Comparison of ENCODE assay signal across 12 cellular contexts in genomic region chr22:23282516-23282915, GRCh38.
DNase-seq lines count a peak whose midpoint lies in the region; ATAC-seq and TF ChIP-seq lines count a peak whose summit lies in the region.
"Had no signal": no experiment of that assay in that cellular context is flagged by ENCODE, and none has a peak within 500 bp of the region (broad histone marks: within the 10 kb centered on the region; RNA-seq: fewer than 3 reads in every experiment).

No MANE protein-coding gene starts in this region.

- H3F3A ChIP-seq in PC-3 (ENCODE audit: low read length, unreplicated experiment), result no peaks in the 10 kb centered on the region

- TF ChIP-seq CTCF in PC-3 (conservative IDR thresholded peaks at IDR 0.05; ENCODE audit: low read depth, low read length) (no peak), testis (IDR thresholded peaks at IDR 0.05) (no peak)

- no peaks in the 10 kb centered on the region for H4K20me1 ChIP-seq in PC-3 (ENCODE audit: low read length)

- peak overlapping the region; percentile 42 for H2AK5ac ChIP-seq in mesenchymal stem cell (ENCODE audit: low read length, severe bottlenecking)

- H2BK15ac ChIP-seq in mesenchymal stem cell (ENCODE audit: low read depth, poor library complexity, severe bottlenecking), result no peak overlapping the region

- intact Hi-C loops in PC-3 (cut with micrococcal nuclease) (loop anchor here (1.0 to 5.0 kb wide), 3 partner anchors 40 to 104 kb away; no protein-coding TSS in a partner anchor), testis (cut with DNase I; ENCODE audit: low total_unique reads) (no loop called here)

- H4K91ac ChIP-seq in mesenchymal stem cell (ENCODE audit: low read length), result no peak overlapping the region

- H3K36me3 ChIP-seq in PC-3 (ENCODE audit: low read depth, low read length), result no peaks in the 10 kb centered on the region
- peaks cover 75 to 80% of the 10 kb centered on the region in 2 experiments for H3K36me3 ChIP-seq in mesenchymal stem cell (ENCODE audit: control insufficient read depth in 1 of 2, insufficient read depth in 2 of 2, low read depth in 1 of 2, low read length in 2 of 2)
- no peaks in the 10 kb centered on the region for H3K36me3 ChIP-seq in testis (ENCODE audit: low read depth, missing control alignments)

- H3K4me2 ChIP-seq in PC-3 (ENCODE audit: low read length) (peak overlapping the region; percentile 82), mesenchymal stem cell (ENCODE audit: low read length, poor library complexity, severe bottlenecking) (no peak overlapping the region)

- no peak overlapping the region for H3K23ac ChIP-seq in mesenchymal stem cell (ENCODE audit: low read length in 2 of 2)

- H3K4me3 Mint-ChIP-seq in activated CD4-positive, alpha-beta memory T cell treated with anti-CD3 and anti-CD28 coated beads, Interleukin-2, amount 10 ng/mL, durations not matched to agents 7 days and 5 days, result no peak overlapping the region
- H3K4me3 Mint-ChIP-seq: T-helper 17 cell, WTC11 had no signal

- TF ChIP-seq POLR2A in testis (IDR thresholded peaks at IDR 0.05), result no peak

- no peaks in the 10 kb centered on the region for H3K9me3 ChIP-seq in PC-3 (ENCODE audit: low read length)
- no peaks in the 10 kb centered on the region for H3K9me3 ChIP-seq in mesenchymal stem cell (ENCODE audit: control insufficient read depth, low read length)
- H3K9me3 ChIP-seq in testis, result no peaks in the 10 kb centered on the region
- H3K9me3 ChIP-seq: neutrophil, right lobe of liver had no signal

- peak overlapping the region; percentile 81; the same call in 1 of the 2 replicates for H3K27ac ChIP-seq in PC-3 (ENCODE audit: low read length)
- peak overlapping the region; percentile 81 for H3K27ac ChIP-seq in caudate nucleus (ENCODE audit: low read depth, low read length)
- peak overlapping the region; percentile 51 for H3K27ac ChIP-seq in mesenchymal stem cell (ENCODE audit: low read length, poor library complexity, severe bottlenecking)
- peak overlapping the region; percentile 34 to 60 for H3K27ac ChIP-seq in testis
- H3K27ac ChIP-seq: neutrophil had no signal

- H3K79me2 ChIP-seq in PC-3 (ENCODE audit: low read length), result no peaks in the 10 kb centered on the region

- H3K18ac ChIP-seq in mesenchymal stem cell (ENCODE audit: low read depth in 1 of 2, low read length in 2 of 2), result no peak overlapping the region

- peaks cover 36% of the 10 kb centered on the region for H3K4me1 Mint-ChIP-seq in activated CD4-positive, alpha-beta memory T cell treated with anti-CD3 and anti-CD28 coated beads, Interleukin-2, amount 10 ng/mL, durations not matched to agents 7 days and 5 days
- H3K4me1 Mint-ChIP-seq: WTC11 had no signal

- POLR2A ChIA-PET in PC-3 (lab: Charles Lee; ENCODE audit: unreplicated experiment), result interaction anchor here (1.0 to 1.3 kb wide), 2 partner anchors 100 to 102 kb away, joined by 3 to 10 read pairs; partner anchors contain the start of gene BCR
- POLR2A ChIA-PET in activated CD4-positive, alpha-beta memory T cell treated with anti-CD3 and anti-CD28 coated beads, Interleukin-2, amount 10 ng/mL, durations not matched to agents 7 days and 5 days (lab: Charles Lee), result interaction anchor here (0.7 to 1.5 kb wide), 5 partner anchors 32 to 108 kb away, joined by 4 to 7 read pairs (median 5); partner anchors contain the start of gene BCR

- no peak overlapping the region for H2AFZ ChIP-seq in PC-3 (ENCODE audit: low read length)
- no peak overlapping the region for H2AFZ ChIP-seq in mesenchymal stem cell (ENCODE audit: low read depth, low read length)

- H3K4me1 ChIP-seq in PC-3 (ENCODE audit: insufficient read depth, low read length) (peaks cover 22% of the 10 kb centered on the region), mesenchymal stem cell (ENCODE audit: control insufficient read depth, insufficient read depth, low read depth, low read length) (peaks cover 31% of the 10 kb centered on the region), testis (peaks cover 49% of the 10 kb centered on the region)

- no peak for ATAC-seq in PC-3
- ATAC-seq in GM18502 (IDR thresholded peaks at IDR 0.05; ENCODE audit: poor library complexity, unreplicated experiment), result no peak

- DNase-seq in PC-3 (no peak), caudate nucleus (lab: John Stamatoyannopoulos, UW) (peak in 2 of 61 donors; percentile 58 to 63), mesenchymal stem cell (no peak), testis (no peak), NCI-H2029 treated with DMSO at 0.1 percent for 48 hours (lab: John Stamatoyannopoulos, UW) (no peak)
- no peak for DNase-seq in activated CD4-positive, alpha-beta memory T cell treated with anti-CD3 and anti-CD28 coated beads, Interleukin-2, amount 10 ng/mL, durations not matched to agents 7 days and 5 days
- DNase-seq: NCI-H1048 had no signal

- H4K8ac ChIP-seq in mesenchymal stem cell (ENCODE audit: low read length), result no peak overlapping the region

- H3K4me3 ChIP-seq in PC-3 (ENCODE audit: low read length) (no peak overlapping the region), mesenchymal stem cell (ENCODE audit: insufficient read depth in 1 of 2, low read depth in 1 of 2, low read length in 2 of 2) (no peak overlapping the region), testis (no peak overlapping the region)
- H3K4me3 ChIP-seq: right lobe of liver had no signal

- H2BK5ac ChIP-seq in mesenchymal stem cell (ENCODE audit: low read depth, low read length, poor library complexity, severe bottlenecking), result peak overlapping the region; percentile 36

- H3K14ac ChIP-seq in mesenchymal stem cell (ENCODE audit: low read length in 2 of 2), result no peak overlapping the region

- H3K27me3 Mint-ChIP-seq in activated CD4-positive, alpha-beta memory T cell treated with anti-CD3 and anti-CD28 coated beads, Interleukin-2, amount 10 ng/mL, durations not matched to agents 7 days and 5 days, result no peaks in the 10 kb centered on the region
- H3K27me3 Mint-ChIP-seq: T-helper 17 cell had no signal

- H3K27ac Mint-ChIP-seq in activated CD4-positive, alpha-beta memory T cell treated with anti-CD3 and anti-CD28 coated beads, Interleukin-2, amount 10 ng/mL, durations not matched to agents 7 days and 5 days, result no peak overlapping the region
- H3K27ac Mint-ChIP-seq: WTC11 had no signal

- H2BK120ac ChIP-seq in mesenchymal stem cell (ENCODE audit: low read depth, low read length), result no peak overlapping the region

- no peaks in the 10 kb centered on the region for H3K9me2 ChIP-seq in PC-3 (replicated peaks; ENCODE audit: low read length)

- H3K9ac ChIP-seq in PC-3 (ENCODE audit: low read length) (no peak overlapping the region), mesenchymal stem cell (ENCODE audit: low read length) (no peak overlapping the region)

- BruUV-seq in PC-3 (replicated peaks; lab: Mats Ljungman, UMichigan), result no TSS peak

- no peaks in the 10 kb centered on the region for H3K9me3 Mint-ChIP-seq in activated CD4-positive, alpha-beta memory T cell treated with anti-CD3 and anti-CD28 coated beads, Interleukin-2, amount 10 ng/mL, durations not matched to agents 7 days and 5 days
- H3K9me3 Mint-ChIP-seq: WTC11 had no signal

- H3K27me3 ChIP-seq in PC-3 (ENCODE audit: low read length) (no peaks in the 10 kb centered on the region), mesenchymal stem cell (ENCODE audit: control insufficient read depth in 1 of 2, insufficient read depth in 1 of 2, low read length in 2 of 2) (no peaks in the 10 kb centered on the region), testis (no peaks in the 10 kb centered on the region)
- H3K27me3 ChIP-seq: neutrophil, right lobe of liver had no signal

- peaks cover 11% of the 10 kb centered on the region for H3K36me3 Mint-ChIP-seq in activated CD4-positive, alpha-beta memory T cell treated with anti-CD3 and anti-CD28 coated beads, Interleukin-2, amount 10 ng/mL, durations not matched to agents 7 days and 5 days (ENCODE audit: low read depth)

- CTCF ChIA-PET in PC-3 (lab: Charles Lee), result interaction anchor here (0.7 to 1.3 kb wide), 6 partner anchors 57 to 323 kb away, joined by 3 to 25 read pairs (median 4); partner anchors contain the start of gene BCR
- CTCF ChIA-PET in activated CD4-positive, alpha-beta memory T cell treated with anti-CD3 and anti-CD28 coated beads, Interleukin-2, amount 10 ng/mL, durations not matched to agents 7 days and 5 days (lab: Charles Lee), result interaction anchor here (0.5 to 13.2 kb wide), 22 partner anchors 9 to 584 kb away, joined by 3 to 272 read pairs (median 4); partner anchors contain the start of gene BCR

- 97% methylated on average over 10 of the region's 10 CpGs for WGBS in mesenchymal stem cell
- 77 to 100% methylated on average over 3 to 10 of the region's 10 CpGs for WGBS in testis, 2 donors

- no peak overlapping the region for H3K4ac ChIP-seq in mesenchymal stem cell (ENCODE audit: low read depth in 1 of 2, low read length in 2 of 2)

- peaks cover 2% of the 10 kb centered on the region for H3K79me1 ChIP-seq in mesenchymal stem cell (replicated peaks; ENCODE audit: low read length, poor library complexity, severe bottlenecking)

- H2BK12ac ChIP-seq in mesenchymal stem cell (ENCODE audit: low read length in 2 of 2), result no peak overlapping the region
